8 cellular contexts compared by ENCODE assay signal in the genomic region with DNA sequence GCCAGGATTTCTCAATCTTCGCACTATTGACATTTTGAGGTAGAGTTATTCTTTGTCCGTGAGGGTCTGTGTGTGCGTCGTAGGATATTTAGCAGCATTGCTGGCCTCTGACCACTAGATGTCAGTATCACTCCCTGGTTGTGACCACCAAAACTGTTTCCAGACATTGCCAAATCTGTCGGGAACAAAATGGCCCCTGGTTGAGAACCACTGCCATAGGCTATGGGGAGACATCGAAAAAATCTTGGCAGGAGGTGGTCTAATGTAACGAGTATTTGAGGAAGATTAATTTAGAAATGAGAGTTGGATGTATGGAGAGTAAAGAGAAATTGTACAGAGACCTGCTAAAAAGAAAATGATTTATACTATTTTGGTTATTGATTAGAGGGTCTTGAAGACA.
A peak's percentile ranks its signal among the peaks of the same experiment; 100 is the strongest.
DNase-seq lines count a peak whose midpoint lies in the region; ATAC-seq lines count a peak whose summit lies in the region.

No MANE protein-coding gene starts in this region.

- 20 to 23% methylated on average over 7 of the region's 7 CpGs for WGBS in aorta, 2 donors

- no peaks in the 10 kb centered on the region for H3K9me3 Mint-ChIP-seq in activated T-helper 1 cell treated with anti-CD3 and anti-CD28 coated beads, Interleukin-12 subunit alpha, Interleukin-12 subunit beta, Interleukin-2, Interleukin-4 antibody, amounts not matched to agents 30 ng/mL and 10 ng/mL and 1 ng/mL, durations not matched to agents 14 hours and 24 hours and 36 hours

- no peak overlapping the region for H3K27ac ChIP-seq in aorta (ENCODE audit: low read depth in 1 of 2, low read length in 2 of 2)

- peaks cover 10% of the 10 kb centered on the region for H3K4me1 Mint-ChIP-seq in activated T-helper 1 cell treated with anti-CD3 and anti-CD28 coated beads, Interleukin-12 subunit alpha, Interleukin-12 subunit beta, Interleukin-2, Interleukin-4 antibody, amounts not matched to agents 30 ng/mL and 10 ng/mL and 1 ng/mL, durations not matched to agents 14 hours and 24 hours and 36 hours (ENCODE audit: low read depth)

- no peaks in the 10 kb centered on the region for H3K4me1 ChIP-seq in aorta (ENCODE audit: control insufficient read depth in 1 of 2, insufficient read depth in 2 of 2, low read length in 2 of 2)

- no peaks in the 10 kb centered on the region for H3K27me3 ChIP-seq in aorta (ENCODE audit: control insufficient read depth in 1 of 2, insufficient read depth in 2 of 2, low read length in 1 of 2)

- H3K4me3 Mint-ChIP-seq in activated T-helper 1 cell treated with anti-CD3 and anti-CD28 coated beads, Interleukin-12 subunit alpha, Interleukin-12 subunit beta, Interleukin-2, Interleukin-4 antibody, amounts not matched to agents 30 ng/mL and 10 ng/mL and 1 ng/mL, durations not matched to agents 14 hours and 24 hours and 36 hours: no peak overlapping the region

- H3K27me3 Mint-ChIP-seq in activated T-helper 1 cell treated with anti-CD3 and anti-CD28 coated beads, Interleukin-12 subunit alpha, Interleukin-12 subunit beta, Interleukin-2, Interleukin-4 antibody, amounts not matched to agents 30 ng/mL and 10 ng/mL and 1 ng/mL, durations not matched to agents 14 hours and 24 hours and 36 hours (ENCODE audit: insufficient read depth): no peaks in the 10 kb centered on the region

- intact Hi-C loops in activated T-helper 1 cell treated with anti-CD3 and anti-CD28 coated beads, Interleukin-12 subunit alpha, Interleukin-12 subunit beta, Interleukin-2, Interleukin-4 antibody, amounts not matched to agents 30 ng/mL and 10 ng/mL and 1 ng/mL, durations not matched to agents 14 hours and 24 hours and 36 hours (cut with micrococcal nuclease): loop anchor here (1.0 to 5.0 kb wide), 3 partner anchors 67 to 257 kb away; a partner anchor contains a TSS
- intact Hi-C loops in aorta (cut with DNase I): loop anchor here in 1 of 2 donors (10.0 kb wide), 1 partner anchor 109 kb away; a partner anchor contains a TSS

- no peak overlapping the region for H3K27ac Mint-ChIP-seq in activated T-helper 1 cell treated with anti-CD3 and anti-CD28 coated beads, Interleukin-12 subunit alpha, Interleukin-12 subunit beta, Interleukin-2, Interleukin-4 antibody, amounts not matched to agents 30 ng/mL and 10 ng/mL and 1 ng/mL, durations not matched to agents 14 hours and 24 hours and 36 hours

- H3K36me3 ChIP-seq in aorta (ENCODE audit: control insufficient read depth in 1 of 2, insufficient read depth in 2 of 2, low read length in 1 of 2): no peaks in the 10 kb centered on the region

- peaks cover 18% of the 10 kb centered on the region for H3K36me3 Mint-ChIP-seq in activated T-helper 1 cell treated with anti-CD3 and anti-CD28 coated beads, Interleukin-12 subunit alpha, Interleukin-12 subunit beta, Interleukin-2, Interleukin-4 antibody, amounts not matched to agents 30 ng/mL and 10 ng/mL and 1 ng/mL, durations not matched to agents 14 hours and 24 hours and 36 hours (ENCODE audit: low read depth)

- no peaks in the 10 kb centered on the region for H3K9me3 ChIP-seq in aorta (ENCODE audit: control insufficient read depth, low read length)

- ATAC-seq in HG03108 (IDR thresholded peaks at IDR 0.05; ENCODE audit: unreplicated experiment) (peak; percentile 58), aorta (ENCODE audit: low FRiP score) (peak; percentile 88), HG02884 (IDR thresholded peaks at IDR 0.05; ENCODE audit: unreplicated experiment) (no peak)

- no peak overlapping the region for H3K4me3 ChIP-seq in aorta (ENCODE audit: low read length in 2 of 2)

- DNase-seq in GM03348 (ENCODE audit: low spot score) (peak; percentile 46), NCI-H748 treated with DMSO at 0.1 percent for 48 hours (lab: John Stamatoyannopoulos, UW) (peak; percentile 65), foreskin melanocyte (peak; percentile 46), non-pigmented ciliary epithelial cell (ENCODE audit: low read depth) (peak; percentile 8), aorta (no peak)
- peak; percentile 0 for DNase-seq in activated T-helper 1 cell treated with anti-CD3 and anti-CD28 coated beads, Interleukin-12 subunit alpha, Interleukin-12 subunit beta, Interleukin-2, Interleukin-4 antibody, amounts not matched to agents 30 ng/mL and 10 ng/mL and 1 ng/mL, durations not matched to agents 14 hours and 24 hours and 36 hours (ENCODE audit: low spot score)

Comparison
In these comparisons a context has a peak if more than half of its experiments do, and no peak if none do; other contexts are left out.
1. DNase-seq: peak in GM03348 (single experiment), NCI-H748 treated with DMSO at 0.1 percent for 48 hours (single experiment), activated T-helper 1 cell treated with anti-CD3 and anti-CD28 coated beads, Interleukin-12 subunit alpha, Interleukin-12 subunit beta, Interleukin-2, Interleukin-4 antibody, amounts not matched to agents 30 ng/mL and 10 ng/mL and 1 ng/mL, durations not matched to agents 14 hours and 24 hours and 36 hours (single experiment), foreskin melanocyte (single experiment) and non-pigmented ciliary epithelial cell (single experiment); none in aorta (0 of 2).